Comparison of ENCODE assay signal across 16 cellular contexts in genomic region chr22:31950226-31950625, GRCh38. TPM values are rescaled to one million over a fixed set of nuclear protein-coding genes. Genes with fewer than 3 reads are reported as not detected.
A peak's percentile ranks its signal among the peaks of the same experiment; 100 is the strongest.
DNase-seq lines count a peak whose midpoint lies in the region; ATAC-seq, FAIRE-seq and TF ChIP-seq lines count a peak whose summit lies in the region.
"Had no signal": no experiment of that assay in that cellular context is flagged by ENCODE, and none has a peak within 500 bp of the region (broad histone marks: within the 10 kb centered on the region; RNA-seq: fewer than 3 reads in every experiment).

No MANE protein-coding gene starts in this region.

- H3K4me2 ChIP-seq in Loucy (ENCODE audit: low read depth, low read length, poor library complexity, severe bottlenecking), result peak overlapping the region; percentile 45
- H3K4me2 ChIP-seq in keratinocyte (ENCODE audit: control insufficient read depth, extremely low read depth, insufficient read depth, low read depth, low read length), result no peak overlapping the region

- H3K27me3 ChIP-seq in Loucy (ENCODE audit: insufficient read depth, low read length, poor library complexity, severe bottlenecking) (no peaks in the 10 kb centered on the region), keratinocyte (ENCODE audit: control insufficient read depth, extremely low read depth, insufficient read depth, low read length) (no peaks in the 10 kb centered on the region)
- H3K27me3 ChIP-seq: Peyer's patch had no signal

- H3F3A ChIP-seq in Loucy (ENCODE audit: low read depth), result peaks cover 3% of the 10 kb centered on the region; the same call in 1 of the 2 replicates

- H4K20me1 ChIP-seq in Loucy (ENCODE audit: insufficient read depth, low read length, poor library complexity, severe bottlenecking) (peaks cover 94% of the 10 kb centered on the region), keratinocyte (ENCODE audit: control insufficient read depth, extremely low read depth, insufficient read depth, low read length) (peaks cover 33% of the 10 kb centered on the region)

- peaks cover 66% of the 10 kb centered on the region for H3K4me1 ChIP-seq in Loucy (ENCODE audit: insufficient read depth, low read length, poor library complexity, severe bottlenecking)
- peaks cover 57% of the 10 kb centered on the region for H3K4me1 ChIP-seq in keratinocyte (ENCODE audit: control insufficient read depth, extremely low read depth, insufficient read depth, low read length)
- H3K4me1 ChIP-seq: prostate gland had no signal

- H3K79me2 ChIP-seq in Loucy (ENCODE audit: insufficient read depth, low read length), result peaks cover 99% of the 10 kb centered on the region
- peaks cover 96% of the 10 kb centered on the region for H3K79me2 ChIP-seq in keratinocyte (ENCODE audit: control insufficient read depth, insufficient read depth, low read length)

- FAIRE-seq in keratinocyte (lab: Jason Lieb, UNC), result no peak

- dilution Hi-C loops in keratinocyte (cut with MboI; ENCODE audit: extremely low pct_ligation_motif_present, low sequenced_read_pairs), result no loop called here

- H3K36me3 ChIP-seq in Loucy (ENCODE audit: insufficient read depth, low read length) (peaks cover 25% of the 10 kb centered on the region; the same call in 1 of the 2 replicates), keratinocyte (ENCODE audit: control insufficient read depth in 2 of 2, extremely low read depth in 1 of 2, insufficient read depth in 2 of 2, low read length in 2 of 2) (peaks cover 19 to 48% of the 10 kb centered on the region in 2 experiments)
- H3K36me3 ChIP-seq: prostate gland had no signal

- H3K9me2 ChIP-seq in Loucy (replicated peaks; ENCODE audit: low read depth, low read length), result no peaks in the 10 kb centered on the region

- no peak overlapping the region for H3K9ac ChIP-seq in Loucy (ENCODE audit: low read depth, low read length, poor library complexity, severe bottlenecking)
- H3K9ac ChIP-seq in keratinocyte (ENCODE audit: control insufficient read depth, extremely low read depth, insufficient read depth, low read length), result no peak overlapping the region

- peaks cover 2% of the 10 kb centered on the region for H3K9me1 ChIP-seq in keratinocyte (ENCODE audit: control insufficient read depth, extremely low read depth, insufficient read depth, low read length)

- no peak for ATAC-seq in HG03095 (IDR thresholded peaks at IDR 0.05; ENCODE audit: unreplicated experiment)
- no peak for ATAC-seq in HG03175 (IDR thresholded peaks at IDR 0.05; ENCODE audit: unreplicated experiment)
- ATAC-seq in HG03439 (IDR thresholded peaks at IDR 0.05; ENCODE audit: unreplicated experiment), result no peak

- H3K9me3 ChIP-seq in Loucy (ENCODE audit: insufficient read depth, low read depth, low read length), result no peaks in the 10 kb centered on the region
- no peaks in the 10 kb centered on the region for H3K9me3 ChIP-seq in keratinocyte (ENCODE audit: control insufficient read depth, low read depth, low read length)
- H3K9me3 ChIP-seq: Peyer's patch, prostate gland had no signal

- TF ChIP-seq CTCF in Loucy (conservative IDR thresholded peaks at IDR 0.05; ENCODE audit: low read length), result no peak
- no peak for TF ChIP-seq CTCF in keratinocyte (optimal IDR thresholded peaks at IDR 0.05 in 1 of 3, IDR thresholded peaks at IDR 0.05 in 1 of 3, conservative IDR thresholded peaks at IDR 0.05 in 1 of 3; ENCODE audit: extremely low read depth in 1 of 3, insufficient read depth in 2 of 3, low read length in 3 of 3)

- no peak overlapping the region for H2AFZ ChIP-seq in Loucy (ENCODE audit: low read length)
- H2AFZ ChIP-seq in keratinocyte (ENCODE audit: control insufficient read depth, low read length), result no peak overlapping the region

- H3K27ac ChIP-seq in cingulate gyrus (ENCODE audit: low read depth, low read length) (peak overlapping the region; percentile 25), keratinocyte (ENCODE audit: control insufficient read depth, insufficient read depth, low read length) (peak overlapping the region; percentile 27), temporal lobe (ENCODE audit: low read depth, low read length) (peak overlapping the region; percentile 76)
- H3K27ac ChIP-seq: prostate gland had no signal

- DNase-seq in keratinocyte (ENCODE audit: low read depth, low spot score), result no peak
- DNase-seq in GM19240 (ENCODE audit: insufficient read length, low spot score), result no peak
- DNase-seq: activated T-cell treated with anti-CD3 and anti-CD28 coated beads, Interleukin-2, amount 50 U/mL, for 24 hours; CD4-positive, alpha-beta T cell; glutamatergic neuron; islet precursor cell; KBM-7; NCI-H524 treated with DMSO at 0.1 percent for 48 hours had no signal

- H3K4me3 ChIP-seq in Loucy (ENCODE audit: low read length, poor library complexity, severe bottlenecking), result no peak overlapping the region
- H3K4me3 ChIP-seq in keratinocyte (ENCODE audit: control insufficient read depth in 2 of 3, extremely low read depth in 1 of 3, insufficient read depth in 2 of 3, low read depth in 1 of 3, low read length in 3 of 3), result no peak overlapping the region
- H3K4me3 ChIP-seq: Peyer's patch, prostate gland had no signal

RNA-seq across cellular contexts. Expression of gene YWHAH, which starts 5.9 kb away (rescaled TPM):
- 63.7 to 194 TPM (median 108 TPM) in 3 replicates for polyA plus RNA-seq in keratinocyte
- polyA plus RNA-seq in keratinocyte (2011; ENCODE audit: low read depth), result 30.9 TPM
- polyA plus RNA-seq in keratinocyte (2011; cell fraction: cytosol; rRNA removed), result 138 and 189 TPM in 2 replicates
- 70.1 and 75.6 TPM in 2 replicates for polyA plus RNA-seq in keratinocyte (2011; cell fraction: nucleus; rRNA removed)
- polyA plus RNA-seq in keratinocyte (2012; ENCODE audit: low replicate concordance), result 90.5 and 148 TPM in 2 replicates
- 48.3 to 130 TPM (median 66.6 TPM) in 3 replicates for polyA minus RNA-seq in keratinocyte
- 80.0 TPM for polyA minus RNA-seq in keratinocyte (2011; cell fraction: cytosol; rRNA and poly(A)+ RNA removed)
- 13.3 and 30.2 TPM in 2 replicates for polyA minus RNA-seq in keratinocyte (2011; cell fraction: nucleus; rRNA and poly(A)+ RNA removed)
- 175 TPM for total RNA-seq in temporal lobe

Comparison
In these comparisons a context has a peak if more than half of its experiments do, and no peak if none do; other contexts are left out.
1. H3K27ac ChIP-seq: peak in every context shown above with its lines; median percentile 76 in temporal lobe; 27 in keratinocyte; 25 in cingulate gyrus.